In the genomic region with DNA sequence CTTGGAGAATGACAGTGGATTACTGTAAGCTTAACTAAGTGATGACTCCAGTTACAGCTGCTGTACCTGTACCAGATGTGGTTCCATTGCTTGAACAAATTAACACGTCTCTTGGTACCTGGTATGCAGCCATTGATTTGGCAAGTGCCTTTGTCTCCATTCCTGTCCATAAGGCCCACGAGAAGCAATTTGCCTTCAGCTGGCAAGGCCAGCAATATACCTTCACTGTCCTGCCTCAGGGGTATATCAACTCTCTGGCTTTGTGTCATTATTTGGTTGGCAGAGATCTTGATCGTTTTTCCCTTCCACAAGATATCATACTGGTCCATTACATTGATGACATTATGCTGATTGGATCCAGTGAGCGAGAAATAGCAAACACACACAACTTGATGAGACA, we compare ENCODE assay signal across 38 cellular contexts. TPM values are rescaled to one million over a fixed set of nuclear protein-coding genes. Genes with fewer than 3 reads are reported as not detected.
"Had no signal": no experiment of that assay in that cellular context is flagged by ENCODE, and none has a peak within 500 bp of the region (broad histone marks: within the 10 kb centered on the region; RNA-seq: fewer than 3 reads in every experiment).

No MANE protein-coding gene starts in this region.

- H3K27ac ChIP-seq: KMS-11 had no signal

- H3K36me3 ChIP-seq: MG63 had no signal

- H3K4me3 ChIP-seq: MG63 had no signal

- DNase-seq: Karpas-422, Kasumi-1, MG63, MM.1S, MV-4-11, NCI-H1048, NCI-H1092, NCI-H1092 treated with DMSO at 0.1 percent for 48 hours, NCI-H1105, NCI-H1105 treated with DMSO at 0.1 percent for 48 hours, NCI-H1417, NCI-H1417 treated with DMSO at 0.1 percent for 48 hours, NCI-H1436, NCI-H1436 treated with DMSO at 0.1 percent for 48 hours, NCI-H146, NCI-H1694, NCI-H1694 treated with DMSO at 0.1 percent for 48 hours, NCI-H187, NCI-H187 treated with DMSO at 0.1 percent for 48 hours, NCI-H1930, NCI-H2029, NCI-H2029 treated with DMSO at 0.1 percent for 48 hours, NCI-H2081, NCI-H2081 treated with DMSO at 0.1 percent for 48 hours, NCI-H2107, NCI-H2171, NCI-H2171 treated with DMSO at 0.1 percent for 48 hours, NCI-H2227 treated with DMSO at 0.1 percent for 48 hours, NCI-H226, NCI-H345, NCI-H446, NCI-H446 treated with DMSO at 0.1 percent for 48 hours, NCI-H510A had no signal

- H3K9me3 ChIP-seq: MG63 had no signal

RNA-seq across cellular contexts. Expression of a gene that starts 29.9 kb away (rescaled TPM):
- total RNA-seq: LHCN-M2, M059J, MCF 10A, NCI-H460 had no signal
